In genomic region chr3:193872265-193872753, GRCh38 we compare ENCODE assay signal across 8 cellular contexts.
DNase-seq lines count a peak whose midpoint lies in the region; ATAC-seq lines count a peak whose summit lies in the region.

No MANE protein-coding gene starts in this region.

- no peaks in the 10 kb centered on the region for H3K79me1 ChIP-seq in mesenchymal stem cell (replicated peaks; ENCODE audit: low read length, poor library complexity, severe bottlenecking)

- WGBS in mesenchymal stem cell, result 13% methylated on average over 1 of the region's 2 CpGs

- no peak overlapping the region for H4K91ac ChIP-seq in mesenchymal stem cell (ENCODE audit: low read length)

- H3K27me3 Mint-ChIP-seq in effector memory CD8-positive, alpha-beta T cell, result peaks cover 36 to 81% of the 10 kb centered on the region in 2 donors

- no peak overlapping the region for H2AK5ac ChIP-seq in mesenchymal stem cell (ENCODE audit: low read length, severe bottlenecking)

- peaks cover 18% of the 10 kb centered on the region for H3K27me3 ChIP-seq in adipocyte (replicated peaks; ENCODE audit: control insufficient read depth, insufficient read depth, low read length)
- peaks cover 10 to 41% of the 10 kb centered on the region in 2 experiments for H3K27me3 ChIP-seq in mesenchymal stem cell (ENCODE audit: control insufficient read depth in 1 of 2, insufficient read depth in 1 of 2, low read length in 2 of 2)

- H3K23ac ChIP-seq in mesenchymal stem cell (ENCODE audit: low read length in 2 of 2), result no peak overlapping the region

- H3K14ac ChIP-seq in mesenchymal stem cell (ENCODE audit: low read length in 2 of 2), result no peak overlapping the region

- H2BK15ac ChIP-seq in mesenchymal stem cell (ENCODE audit: low read depth, poor library complexity, severe bottlenecking), result no peak overlapping the region

- H2BK12ac ChIP-seq in mesenchymal stem cell (ENCODE audit: low read length in 2 of 2), result peak overlapping the region; percentile 18 to 45

- peak overlapping the region; percentile 2 for H3K27ac ChIP-seq in mesenchymal stem cell (ENCODE audit: low read length, poor library complexity, severe bottlenecking)

- no peak overlapping the region for H3K4me2 ChIP-seq in mesenchymal stem cell (ENCODE audit: low read length, poor library complexity, severe bottlenecking)

- H3K18ac ChIP-seq in mesenchymal stem cell (ENCODE audit: low read depth in 1 of 2, low read length in 2 of 2), result peak overlapping the region in 1 of 2 experiments; percentile 35

- H3K9ac ChIP-seq in adipocyte (ENCODE audit: low read length) (no peak overlapping the region), mesenchymal stem cell (ENCODE audit: low read length) (no peak overlapping the region)

- H2BK120ac ChIP-seq in mesenchymal stem cell (ENCODE audit: low read depth, low read length), result no peak overlapping the region

- no peaks in the 10 kb centered on the region for H3K9me3 ChIP-seq in adipocyte (ENCODE audit: control insufficient read depth, low read length)
- H3K9me3 ChIP-seq in mesenchymal stem cell (ENCODE audit: control insufficient read depth, low read length), result no peaks in the 10 kb centered on the region

- no peak overlapping the region for H3K4me3 Mint-ChIP-seq in effector memory CD8-positive, alpha-beta T cell

- H3K4me3 ChIP-seq in adipocyte (ENCODE audit: low read length) (no peak overlapping the region), mesenchymal stem cell (ENCODE audit: insufficient read depth in 1 of 2, low read depth in 1 of 2, low read length in 2 of 2) (no peak overlapping the region)

- no peak overlapping the region for H2AFZ ChIP-seq in mesenchymal stem cell (ENCODE audit: low read depth, low read length)

- no peak overlapping the region for H4K8ac ChIP-seq in mesenchymal stem cell (ENCODE audit: low read length)

- DNase-seq in AG08396 (ENCODE audit: low spot score) (peak; percentile 85), adipocyte (ENCODE audit: low read depth) (peak; percentile 74), mesenchymal stem cell (peak; percentile 81)
- DNase-seq in effector memory CD8-positive, alpha-beta T cell, result no peak
- DNase-seq in stimulated activated CD4-positive, alpha-beta T cell treated with anti-CD3 and anti-CD28 coated beads, Interleukin-4, amount 100 ng/mL, for 24 hours, result no peak

- H2BK5ac ChIP-seq in mesenchymal stem cell (ENCODE audit: low read depth, low read length, poor library complexity, severe bottlenecking), result no peak overlapping the region

- peaks cover 20% of the 10 kb centered on the region for H3K4me1 ChIP-seq in adipocyte (ENCODE audit: control insufficient read depth, insufficient read depth, low read length)
- H3K4me1 ChIP-seq in mesenchymal stem cell (ENCODE audit: control insufficient read depth, insufficient read depth, low read depth, low read length), result peaks cover 33% of the 10 kb centered on the region

- peak; percentile 70 for ATAC-seq in GM18861 (IDR thresholded peaks at IDR 0.05; ENCODE audit: unreplicated experiment)
- peak; percentile 65 for ATAC-seq in HG03558 (IDR thresholded peaks at IDR 0.05; ENCODE audit: extremely low read depth, unreplicated experiment)
- no peak for ATAC-seq in effector memory CD8-positive, alpha-beta T cell (replicated peaks)
- ATAC-seq in HG03135 (IDR thresholded peaks at IDR 0.05; ENCODE audit: unreplicated experiment), result no peak

- no peak overlapping the region for H3K27ac Mint-ChIP-seq in effector memory CD8-positive, alpha-beta T cell

- H3K36me3 ChIP-seq in adipocyte (ENCODE audit: control insufficient read depth, insufficient read depth, low read length, severe bottlenecking) (no peaks in the 10 kb centered on the region), mesenchymal stem cell (ENCODE audit: control insufficient read depth in 1 of 2, insufficient read depth in 2 of 2, low read depth in 1 of 2, low read length in 2 of 2) (no peaks in the 10 kb centered on the region)

- H3K9me3 Mint-ChIP-seq in effector memory CD8-positive, alpha-beta T cell, result no peaks in the 10 kb centered on the region

- H3K36me3 Mint-ChIP-seq in effector memory CD8-positive, alpha-beta T cell (ENCODE audit: insufficient read depth), result no peaks in the 10 kb centered on the region

- H3K4me1 Mint-ChIP-seq in effector memory CD8-positive, alpha-beta T cell (ENCODE audit: low read depth in 2 of 2), result peaks cover 0 to 1% of the 10 kb centered on the region in 2 donors

- H3K4ac ChIP-seq in mesenchymal stem cell (ENCODE audit: low read depth in 1 of 2, low read length in 2 of 2), result no peak overlapping the region

Comparison
In these comparisons a context has a peak if more than half of its experiments do, and no peak if none do; other contexts are left out.
1. DNase-seq: peak in AG08396 (single experiment), adipocyte (single experiment) and mesenchymal stem cell (single experiment); none in effector memory CD8-positive, alpha-beta T cell (0 of 3) and stimulated activated CD4-positive, alpha-beta T cell treated with anti-CD3 and anti-CD28 coated beads, Interleukin-4, amount 100 ng/mL, for 24 hours (single experiment).
2. ATAC-seq: peak in GM18861 (single experiment) and HG03558 (single experiment); none in effector memory CD8-positive, alpha-beta T cell (single experiment) and HG03135 (single experiment).